In genomic region chr16:79757163-79757562, GRCh38 we compare ENCODE assay signal across 1 cellular context.
TF ChIP-seq lines count a peak whose summit lies in the region.

No MANE protein-coding gene starts in this region.

TF ChIP-seq in GM23338, 12 proteins besides CTCF, POLR2A, EP300 and RAD21 (continued from another document):
- TF ChIP-seq, protein P1, sequence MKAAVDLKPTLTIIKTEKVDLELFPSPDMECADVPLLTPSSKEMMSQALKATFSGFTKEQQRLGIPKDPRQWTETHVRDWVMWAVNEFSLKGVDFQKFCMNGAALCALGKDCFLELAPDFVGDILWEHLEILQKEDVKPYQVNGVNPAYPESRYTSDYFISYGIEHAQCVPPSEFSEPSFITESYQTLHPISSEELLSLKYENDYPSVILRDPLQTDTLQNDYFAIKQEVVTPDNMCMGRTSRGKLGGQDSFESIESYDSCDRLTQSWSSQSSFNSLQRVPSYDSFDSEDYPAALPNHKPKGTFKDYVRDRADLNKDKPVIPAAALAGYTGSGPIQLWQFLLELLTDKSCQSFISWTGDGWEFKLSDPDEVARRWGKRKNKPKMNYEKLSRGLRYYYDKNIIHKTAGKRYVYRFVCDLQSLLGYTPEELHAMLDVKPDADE (IDR thresholded peaks at IDR 0.05): no peak
- TF ChIP-seq, protein P2, sequence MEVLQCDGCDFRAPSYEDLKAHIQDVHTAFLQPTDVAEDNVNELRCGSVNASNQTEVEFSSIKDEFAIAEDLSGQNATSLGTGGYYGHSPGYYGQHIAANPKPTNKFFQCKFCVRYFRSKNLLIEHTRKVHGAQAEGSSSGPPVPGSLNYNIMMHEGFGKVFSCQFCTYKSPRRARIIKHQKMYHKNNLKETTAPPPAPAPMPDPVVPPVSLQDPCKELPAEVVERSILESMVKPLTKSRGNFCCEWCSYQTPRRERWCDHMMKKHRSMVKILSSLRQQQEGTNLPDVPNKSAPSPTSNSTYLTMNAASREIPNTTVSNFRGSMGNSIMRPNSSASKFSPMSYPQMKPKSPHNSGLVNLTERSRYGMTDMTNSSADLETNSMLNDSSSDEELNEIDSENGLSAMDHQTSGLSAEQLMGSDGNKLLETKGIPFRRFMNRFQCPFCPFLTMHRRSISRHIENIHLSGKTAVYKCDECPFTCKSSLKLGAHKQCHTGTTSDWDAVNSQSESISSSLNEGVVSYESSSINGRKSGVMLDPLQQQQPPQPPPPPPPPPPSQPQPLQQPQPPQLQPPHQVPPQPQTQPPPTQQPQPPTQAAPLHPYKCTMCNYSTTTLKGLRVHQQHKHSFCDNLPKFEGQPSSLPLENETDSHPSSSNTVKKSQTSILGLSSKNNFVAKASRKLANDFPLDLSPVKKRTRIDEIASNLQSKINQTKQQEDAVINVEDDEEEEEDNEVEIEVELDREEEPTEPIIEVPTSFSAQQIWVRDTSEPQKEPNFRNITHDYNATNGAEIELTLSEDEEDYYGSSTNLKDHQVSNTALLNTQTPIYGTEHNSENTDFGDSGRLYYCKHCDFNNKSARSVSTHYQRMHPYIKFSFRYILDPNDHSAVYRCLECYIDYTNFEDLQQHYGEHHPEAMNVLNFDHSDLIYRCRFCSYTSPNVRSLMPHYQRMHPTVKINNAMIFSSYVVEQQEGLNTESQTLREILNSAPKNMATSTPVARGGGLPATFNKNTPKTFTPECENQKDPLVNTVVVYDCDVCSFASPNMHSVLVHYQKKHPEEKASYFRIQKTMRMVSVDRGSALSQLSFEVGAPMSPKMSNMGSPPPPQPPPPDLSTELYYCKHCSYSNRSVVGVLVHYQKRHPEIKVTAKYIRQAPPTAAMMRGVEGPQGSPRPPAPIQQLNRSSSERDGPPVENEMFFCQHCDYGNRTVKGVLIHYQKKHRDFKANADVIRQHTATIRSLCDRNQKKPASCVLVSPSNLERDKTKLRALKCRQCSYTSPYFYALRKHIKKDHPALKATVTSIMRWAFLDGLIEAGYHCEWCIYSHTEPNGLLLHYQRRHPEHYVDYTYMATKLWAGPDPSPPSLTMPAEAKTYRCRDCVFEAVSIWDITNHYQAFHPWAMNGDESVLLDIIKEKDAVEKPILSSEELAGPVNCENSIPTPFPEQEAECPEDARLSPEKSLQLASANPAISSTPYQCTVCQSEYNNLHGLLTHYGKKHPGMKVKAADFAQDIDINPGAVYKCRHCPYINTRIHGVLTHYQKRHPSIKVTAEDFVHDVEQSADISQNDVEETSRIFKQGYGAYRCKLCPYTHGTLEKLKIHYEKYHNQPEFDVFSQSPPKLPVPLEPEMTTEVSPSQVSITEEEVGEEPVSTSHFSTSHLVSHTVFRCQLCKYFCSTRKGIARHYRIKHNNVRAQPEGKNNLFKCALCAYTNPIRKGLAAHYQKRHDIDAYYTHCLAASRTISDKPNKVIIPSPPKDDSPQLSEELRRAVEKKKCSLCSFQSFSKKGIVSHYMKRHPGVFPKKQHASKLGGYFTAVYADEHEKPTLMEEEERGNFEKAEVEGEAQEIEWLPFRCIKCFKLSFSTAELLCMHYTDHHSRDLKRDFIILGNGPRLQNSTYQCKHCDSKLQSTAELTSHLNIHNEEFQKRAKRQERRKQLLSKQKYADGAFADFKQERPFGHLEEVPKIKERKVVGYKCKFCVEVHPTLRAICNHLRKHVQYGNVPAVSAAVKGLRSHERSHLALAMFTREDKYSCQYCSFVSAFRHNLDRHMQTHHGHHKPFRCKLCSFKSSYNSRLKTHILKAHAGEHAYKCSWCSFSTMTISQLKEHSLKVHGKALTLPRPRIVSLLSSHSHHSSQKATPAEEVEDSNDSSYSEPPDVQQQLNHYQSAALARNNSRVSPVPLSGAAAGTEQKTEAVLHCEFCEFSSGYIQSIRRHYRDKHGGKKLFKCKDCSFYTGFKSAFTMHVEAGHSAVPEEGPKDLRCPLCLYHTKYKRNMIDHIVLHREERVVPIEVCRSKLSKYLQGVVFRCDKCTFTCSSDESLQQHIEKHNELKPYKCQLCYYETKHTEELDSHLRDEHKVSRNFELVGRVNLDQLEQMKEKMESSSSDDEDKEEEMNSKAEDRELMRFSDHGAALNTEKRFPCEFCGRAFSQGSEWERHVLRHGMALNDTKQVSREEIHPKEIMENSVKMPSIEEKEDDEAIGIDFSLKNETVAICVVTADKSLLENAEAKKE (CRISPR knock-in tag; IDR thresholded peaks at IDR 0.05): no peak
- TF ChIP-seq JUNB (IDR thresholded peaks at IDR 0.05; ENCODE audit: unreplicated experiment): no peak
- no peak for TF ChIP-seq POLR2AphosphoS5 (IDR thresholded peaks at IDR 0.05; ENCODE audit: low read depth)
- no peak for TF ChIP-seq ZNF331 (CRISPR knock-in tag; IDR thresholded peaks at IDR 0.05; ENCODE audit: low read depth)
- TF ChIP-seq EZH2 (IDR thresholded peaks at IDR 0.05; ENCODE audit: low read depth, unreplicated experiment): no peak
TF ChIP-seq in GM23338: peak in this region for 0.
